ENCODE assay signal across 8 cellular contexts in the genomic region with DNA sequence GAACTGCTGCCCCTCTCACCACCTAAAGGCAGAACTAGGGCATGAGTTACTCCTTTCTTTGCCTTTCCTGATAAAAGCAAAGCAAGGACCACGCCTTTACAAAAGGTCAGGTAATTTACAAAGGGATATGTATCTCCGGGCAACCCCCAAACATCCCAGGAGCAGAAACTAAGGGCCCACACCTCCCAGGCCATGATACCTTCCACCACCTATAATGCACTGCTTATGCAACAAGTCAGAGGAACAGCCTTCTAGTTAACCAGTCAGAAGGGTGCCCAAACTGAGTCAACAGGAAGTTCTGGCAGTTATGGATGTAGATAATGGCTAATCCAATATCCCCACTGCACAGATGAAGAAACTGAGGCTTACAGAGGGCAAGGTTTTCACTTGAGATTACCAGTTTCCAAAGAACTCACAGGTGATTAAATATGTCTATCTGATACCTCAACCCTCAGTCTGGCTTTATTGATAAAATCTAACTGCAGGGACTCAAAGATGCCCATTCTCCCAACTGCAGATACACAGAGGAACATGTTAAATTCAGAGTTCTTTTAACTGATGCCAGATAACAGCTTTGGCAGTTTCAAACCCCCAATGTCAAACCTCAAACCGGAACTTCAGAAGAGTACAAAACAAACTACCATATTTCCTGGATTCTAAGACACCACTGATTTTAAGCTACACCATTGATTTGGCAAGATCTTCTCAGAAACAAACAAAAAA. TPM values are rescaled to one million over a fixed set of nuclear protein-coding genes. Genes with fewer than 3 reads are reported as not detected.
DNase-seq lines count a peak whose midpoint lies in the region; ATAC-seq and TF ChIP-seq lines count a peak whose summit lies in the region.

No MANE protein-coding gene starts in this region.

- H3K36me3 ChIP-seq in PC-9 (ENCODE audit: low read depth), result peaks cover 9% of the 10 kb centered on the region; the same call in 1 of the 2 replicates
- peaks cover 0 to 15% of the 10 kb centered on the region in 2 donors for H3K36me3 ChIP-seq in duodenal mucosa (ENCODE audit: control insufficient read depth in 1 of 2, insufficient read depth in 2 of 2, low read length in 2 of 2)

- peak overlapping the region; percentile 34 for H3K4me3 ChIP-seq in GM12864 (ENCODE audit: low read depth, low read length)
- peak overlapping the region; percentile 15; the same call in 1 of the 2 replicates for H3K4me3 ChIP-seq in PC-9
- H3K4me3 ChIP-seq in duodenal mucosa (ENCODE audit: low read depth in 1 of 2, low read length in 2 of 2), result peak overlapping the region; percentile 13 to 37

- peaks cover 74% of the 10 kb centered on the region for H3K79me2 ChIP-seq in PC-9 (ENCODE audit: low read depth)

- H3K9me3 ChIP-seq in PC-9 (ENCODE audit: insufficient read depth, low read depth) (no peaks in the 10 kb centered on the region), duodenal mucosa (ENCODE audit: control insufficient read depth in 1 of 2, low read length in 2 of 2) (no peaks in the 10 kb centered on the region)

- CTCF ChIA-PET in PC-9 (lab: Charles Lee), result no interaction called here

- peak overlapping the region; percentile 4 to 18 for H3K9ac ChIP-seq in duodenal mucosa (ENCODE audit: low read depth in 1 of 2, low read length in 2 of 2)

- BruUV-seq in PC-9 (replicated peaks; lab: Mats Ljungman, UMichigan), result no TSS peak

- peak overlapping the region; percentile 75 for H3K4me2 ChIP-seq in PC-9

- H3K4me1 ChIP-seq in PC-9 (replicated peaks; ENCODE audit: insufficient read depth) (peaks cover 97% of the 10 kb centered on the region), duodenal mucosa (ENCODE audit: control insufficient read depth in 1 of 2, insufficient read depth in 2 of 2, low read length in 2 of 2) (peaks cover 86 to 91% of the 10 kb centered on the region in 2 donors)

- peaks cover 81% of the 10 kb centered on the region for H3F3A ChIP-seq in PC-9 (ENCODE audit: insufficient read depth, low read depth)

- DNase-seq in GM12864 (ENCODE audit: low read depth) (no peak), PC-9 (peak in 1 of 2 experiments; percentile 74), renal cortical epithelial cell (ENCODE audit: low read depth) (peak; percentile 62), NCI-H1105 (lab: John Stamatoyannopoulos, UW) (no peak), amniotic stem cell (lab: John Stamatoyannopoulos, UW) (no peak)

- ATAC-seq in HG03039 (IDR thresholded peaks at IDR 0.05; ENCODE audit: unreplicated experiment) (no peak), GM21717 (IDR thresholded peaks at IDR 0.05; ENCODE audit: unreplicated experiment) (no peak)

- POLR2A ChIA-PET in PC-9 (lab: Charles Lee; ENCODE audit: unreplicated experiment), result no interaction called here

- TF ChIP-seq CTCF in GM12864 (IDR thresholded peaks at IDR 0.05; ENCODE audit: low read depth, low read length, missing control alignments), result no peak
- TF ChIP-seq CTCF in PC-9 (conservative IDR thresholded peaks at IDR 0.05), result no peak

- no peaks in the 10 kb centered on the region for H3K9me2 ChIP-seq in PC-9 (ENCODE audit: insufficient read depth)

- no peak overlapping the region for H2AFZ ChIP-seq in PC-9

- H3K27ac ChIP-seq in PC-9, result peak overlapping the region; percentile 95
- H3K27ac ChIP-seq in duodenal mucosa (ENCODE audit: low read depth, low read length), result peak overlapping the region; percentile 36

- H4K20me1 ChIP-seq in PC-9 (ENCODE audit: insufficient read depth), result peaks cover 4% of the 10 kb centered on the region; the same call in 1 of the 2 replicates

- H3K27me3 ChIP-seq in PC-9 (ENCODE audit: insufficient read depth, low read depth) (no peaks in the 10 kb centered on the region), duodenal mucosa (ENCODE audit: control insufficient read depth in 1 of 2, insufficient read depth in 2 of 2, low read length in 2 of 2) (no peaks in the 10 kb centered on the region)

- intact Hi-C loops in PC-9 (cut with micrococcal nuclease; ENCODE audit: unreplicated experiment), result no loop called here

RNA-seq across cellular contexts. Expression of a gene that starts 16.8 kb away (rescaled TPM):
- 10.6 and 11.1 TPM in 2 replicates for total RNA-seq in PC-9 (2021)
- total RNA-seq in renal cortical epithelial cell, result 9.8 and 13.0 TPM in 2 replicates

RNA-seq across cellular contexts. Expression of a gene that starts 20.7 kb away (rescaled TPM):
- 24.3 and 26.2 TPM in 2 replicates for total RNA-seq in PC-9 (2021)
- total RNA-seq in renal cortical epithelial cell, result 21.4 and 23.6 TPM in 2 replicates

RNA-seq across cellular contexts. Expression of a gene that starts 39.4 kb away (rescaled TPM):
- total RNA-seq in PC-9 (2021) (not detected in 2 replicates), renal cortical epithelial cell (not detected in 2 replicates)

RNA-seq across cellular contexts. Expression of a gene that starts 50.6 kb away (rescaled TPM):
- total RNA-seq in PC-9 (2021) (189 and 207 TPM in 2 replicates), renal cortical epithelial cell (9.6 and 42.1 TPM in 2 replicates)

RNA-seq across cellular contexts. Expression of a gene that starts 50.7 kb away (rescaled TPM):
- total RNA-seq in PC-9 (2021), result 6.2 and 6.8 TPM in 2 replicates
- 2.6 and 12.1 TPM in 2 replicates for total RNA-seq in renal cortical epithelial cell
